In the genomic region with DNA sequence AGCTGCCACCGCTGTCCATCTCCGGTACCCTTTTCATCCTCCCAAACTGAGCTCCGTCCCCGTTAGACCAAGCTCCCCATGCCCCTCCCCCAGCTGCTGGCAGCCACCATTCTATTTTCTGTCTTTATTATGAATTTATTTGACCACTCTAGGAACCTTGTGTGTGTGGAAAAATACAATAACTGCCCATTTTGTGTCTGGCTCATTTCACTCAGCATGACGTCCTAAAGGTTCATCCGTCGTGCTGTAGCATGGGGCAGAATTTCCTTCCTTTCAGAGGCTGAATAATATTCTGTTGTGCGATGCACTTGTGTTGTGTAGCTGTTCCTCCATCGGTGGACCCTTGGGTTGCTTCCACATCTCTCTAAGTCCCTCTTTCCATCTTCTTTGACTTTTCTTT, we compare ENCODE assay signal across 1 cellular context.
TF ChIP-seq lines count a peak whose summit lies in the region.

No MANE protein-coding gene starts in this region.

TF ChIP-seq in GM23338, 12 proteins besides CTCF, POLR2A, EP300 and RAD21 (continued from another document):
- TF ChIP-seq ZNF462 (CRISPR knock-in tag; IDR thresholded peaks at IDR 0.05), result no peak
- TF ChIP-seq STAT1 (IDR thresholded peaks at IDR 0.05; ENCODE audit: unreplicated experiment), result no peak
- TF ChIP-seq ZNF331 (CRISPR knock-in tag; IDR thresholded peaks at IDR 0.05; ENCODE audit: low read depth), result no peak
- TF ChIP-seq JUNB (IDR thresholded peaks at IDR 0.05; ENCODE audit: unreplicated experiment), result no peak
- no peak for TF ChIP-seq NANOG (IDR thresholded peaks at IDR 0.05; ENCODE audit: borderline replicate concordance)
- TF ChIP-seq EZH2phosphoT487 (IDR thresholded peaks at IDR 0.05; ENCODE audit: unreplicated experiment), result no peak
- no peak for TF ChIP-seq REST (IDR thresholded peaks at IDR 0.05; ENCODE audit: unreplicated experiment)
- TF ChIP-seq CREB1 (CRISPR knock-in tag; IDR thresholded peaks at IDR 0.05; ENCODE audit: low read depth), result no peak
